Comparison of ENCODE assay signal across 1 cellular context in genomic region chr10:60428387-60428737, GRCh38.
TF ChIP-seq lines count a peak whose summit lies in the region.

No MANE protein-coding gene starts in this region.

TF ChIP-seq in K562, 482 proteins besides CTCF, POLR2A, EP300 and RAD21:
- TF ChIP-seq ZNF561 (CRISPR knock-in tag; conservative IDR thresholded peaks at IDR 0.05) (no peak), NR2C2 (CRISPR knock-in tag; IDR thresholded peaks at IDR 0.05) (no peak), NR2C2 (tag; IDR thresholded peaks at IDR 0.05) (0 out of 2 replicates have a peak, but pooled peaks have one; percentile 29), CEBPB (tag; IDR thresholded peaks at IDR 0.05) (peak; percentile 71), ZBED1 (IDR thresholded peaks at IDR 0.05) (no peak), ELF2 (CRISPR knock-in tag; IDR thresholded peaks at IDR 0.05) (no peak), ZNF232 (CRISPR knock-in tag; IDR thresholded peaks at IDR 0.05) (no peak), CEBPG (CRISPR knock-in tag; IDR thresholded peaks at IDR 0.05) (no peak), CEBPG (tag; conservative IDR thresholded peaks at IDR 0.05 in 1 of 2, IDR thresholded peaks at IDR 0.05 in 1 of 2) (peak; percentile 91), ATF1 (CRISPR knock-in tag; IDR thresholded peaks at IDR 0.05) (no peak), ATF1 (tag; IDR thresholded peaks at IDR 0.05) (no peak), FOXK2 (conservative IDR thresholded peaks at IDR 0.05 in 1 of 2, IDR thresholded peaks at IDR 0.05 in 1 of 2; ENCODE audit: low read depth in 2 of 2) (no peak)
